10 cellular contexts compared by ENCODE assay signal in genomic region chr11:127000291-127000968, GRCh38. TPM values are rescaled to one million over a fixed set of nuclear protein-coding genes. Genes with fewer than 3 reads are reported as not detected.
DNase-seq lines count a peak whose midpoint lies in the region; ATAC-seq lines count a peak whose summit lies in the region.
"Had no signal": no experiment of that assay in that cellular context is flagged by ENCODE, and none has a peak within 500 bp of the region (broad histone marks: within the 10 kb centered on the region; RNA-seq: fewer than 3 reads in every experiment).

Gene KIRREL3, minus strand, starts transcription at chr11:127000770.

- H3K36me3 Mint-ChIP-seq in activated T-helper 17 cell treated with anti-CD3 and anti-CD28 coated beads, Interleukin-2, amount 50 U/mL, for 72 hours (ENCODE audit: low read depth) = no peaks in the 10 kb centered on the region
- no peaks in the 10 kb centered on the region for H3K36me3 Mint-ChIP-seq in activated naive CD4-positive, alpha-beta T cell treated with anti-CD3 and anti-CD28 coated beads, Interleukin-2, amount 50 U/mL, for 72 hours

- H3K4me1 ChIP-seq in NT2/D1 (ENCODE audit: insufficient read depth, insufficient read length) = peaks cover 2% of the 10 kb centered on the region
- H3K4me1 ChIP-seq in rectal smooth muscle tissue (ENCODE audit: control insufficient read depth, insufficient read depth, low read length) = no peaks in the 10 kb centered on the region

- peaks cover 51% of the 10 kb centered on the region for H3K27me3 Mint-ChIP-seq in activated T-helper 17 cell treated with anti-CD3 and anti-CD28 coated beads, Interleukin-2, amount 50 U/mL, for 72 hours
- H3K27me3 Mint-ChIP-seq: stimulated activated naive CD8-positive, alpha-beta T cell treated with anti-CD3 and anti-CD28 coated beads, Interleukin-15, amount 100 ng/mL, for 72 hours had no signal

- H3K27me3 ChIP-seq in NT2/D1 (ENCODE audit: insufficient read depth, insufficient read length) (peaks cover 76% of the 10 kb centered on the region), rectal smooth muscle tissue (ENCODE audit: control insufficient read depth, insufficient read depth, low read length) (peaks cover 17% of the 10 kb centered on the region)

- H3K27ac ChIP-seq in rectal smooth muscle tissue (ENCODE audit: low read depth, low read length) = no peak within 1 kb of the TSS
- H3K27ac ChIP-seq: epithelial cell of prostate had no signal

- no peak within 1 kb of the TSS for H3K27ac Mint-ChIP-seq in activated T-helper 17 cell treated with anti-CD3 and anti-CD28 coated beads, Interleukin-2, amount 50 U/mL, for 72 hours
- H3K27ac Mint-ChIP-seq in activated naive CD4-positive, alpha-beta T cell treated with anti-CD3 and anti-CD28 coated beads, Interleukin-2, amount 50 U/mL, for 72 hours = no peak within 1 kb of the TSS
- H3K27ac Mint-ChIP-seq: stimulated activated naive CD8-positive, alpha-beta T cell treated with anti-CD3 and anti-CD28 coated beads, Interleukin-15, amount 100 ng/mL, for 72 hours had no signal

- DNase-seq in ELF-1 (ENCODE audit: low read depth, low spot score) = peak; percentile 37
- no peak for DNase-seq in NT2/D1 (ENCODE audit: low read depth, low spot score)
- DNase-seq in glomerular visceral epithelial cell (ENCODE audit: extremely low spot score) = peak; percentile 49
- DNase-seq in activated naive CD4-positive, alpha-beta T cell treated with anti-CD3 and anti-CD28 coated beads, Interleukin-2, amount 50 U/mL, for 72 hours (ENCODE audit: low spot score in 2 of 2) = no peak
- DNase-seq in NK-92 (lab: John Stamatoyannopoulos, UW; ENCODE audit: unreplicated experiment) = no peak
- DNase-seq: stimulated activated naive CD8-positive, alpha-beta T cell treated with anti-CD3 and anti-CD28 coated beads, Interleukin-15, amount 100 ng/mL, for 72 hours had no signal

- ATAC-seq in activated T-helper 17 cell treated with anti-CD3 and anti-CD28 coated beads, Interleukin-2, amount 50 U/mL, for 72 hours (replicated peaks) = no peak
- no peak for ATAC-seq in activated naive CD4-positive, alpha-beta T cell treated with anti-CD3 and anti-CD28 coated beads, Interleukin-2, amount 50 U/mL, for 72 hours
- no peak for ATAC-seq in HG03135 (IDR thresholded peaks at IDR 0.05; ENCODE audit: unreplicated experiment)
- ATAC-seq: stimulated activated naive CD8-positive, alpha-beta T cell treated with anti-CD3 and anti-CD28 coated beads, Interleukin-15, amount 100 ng/mL, for 72 hours had no signal

- H3K4me3 ChIP-seq in NT2/D1 (ENCODE audit: insufficient read length, low read depth) (peak within 1 kb of the TSS; percentile 26), rectal smooth muscle tissue (ENCODE audit: low read length) (peak within 1 kb of the TSS; percentile 58)

- no peaks in the 10 kb centered on the region for H3K9me3 ChIP-seq in NT2/D1 (ENCODE audit: insufficient read depth, low read length)

- H3K9ac ChIP-seq in NT2/D1 (ENCODE audit: insufficient read length, low read depth) (peak within 1 kb of the TSS; percentile 32), rectal smooth muscle tissue (ENCODE audit: low read length) (no peak within 1 kb of the TSS)

- H3K9me3 Mint-ChIP-seq in activated T-helper 17 cell treated with anti-CD3 and anti-CD28 coated beads, Interleukin-2, amount 50 U/mL, for 72 hours = no peaks in the 10 kb centered on the region
- no peaks in the 10 kb centered on the region for H3K9me3 Mint-ChIP-seq in activated naive CD4-positive, alpha-beta T cell treated with anti-CD3 and anti-CD28 coated beads, Interleukin-2, amount 50 U/mL, for 72 hours
- H3K9me3 Mint-ChIP-seq: stimulated activated naive CD8-positive, alpha-beta T cell treated with anti-CD3 and anti-CD28 coated beads, Interleukin-15, amount 100 ng/mL, for 72 hours had no signal

- no peaks in the 10 kb centered on the region for H3K36me3 ChIP-seq in NT2/D1 (ENCODE audit: insufficient read depth, insufficient read length, low read length)
- H3K36me3 ChIP-seq in rectal smooth muscle tissue (ENCODE audit: control insufficient read depth, insufficient read depth, low read length) = no peaks in the 10 kb centered on the region

- no peak within 1 kb of the TSS for H3K4me3 Mint-ChIP-seq in activated T-helper 17 cell treated with anti-CD3 and anti-CD28 coated beads, Interleukin-2, amount 50 U/mL, for 72 hours
- H3K4me3 Mint-ChIP-seq: stimulated activated naive CD8-positive, alpha-beta T cell treated with anti-CD3 and anti-CD28 coated beads, Interleukin-15, amount 100 ng/mL, for 72 hours had no signal

- H3K4me1 Mint-ChIP-seq in activated T-helper 17 cell treated with anti-CD3 and anti-CD28 coated beads, Interleukin-2, amount 50 U/mL, for 72 hours = no peaks in the 10 kb centered on the region
- H3K4me1 Mint-ChIP-seq: stimulated activated naive CD8-positive, alpha-beta T cell treated with anti-CD3 and anti-CD28 coated beads, Interleukin-15, amount 100 ng/mL, for 72 hours had no signal

RNA-seq across cellular contexts. Expression of gene KIRREL3, which starts in this region (rescaled TPM):
- not detected for total RNA-seq in activated T-helper 17 cell treated with anti-CD3 and anti-CD28 coated beads, Interleukin-2, amount 50 U/mL, for 72 hours
- total RNA-seq in activated naive CD4-positive, alpha-beta T cell treated with anti-CD3 and anti-CD28 coated beads, Interleukin-2, amount 50 U/mL, for 72 hours = not detected

Comparison
In these comparisons a context has a peak if more than half of its experiments do, and no peak if none do; other contexts are left out.
1. DNase-seq: peak in ELF-1 (single experiment) and glomerular visceral epithelial cell (single experiment); none in NT2/D1 (single experiment), activated naive CD4-positive, alpha-beta T cell treated with anti-CD3 and anti-CD28 coated beads, Interleukin-2, amount 50 U/mL, for 72 hours (0 of 2) and NK-92 (single experiment).